ENCODE assay signal across 8 cellular contexts in genomic region chr19:47107201-47107952, GRCh38. TPM values are rescaled to one million over a fixed set of nuclear protein-coding genes. Genes with fewer than 3 reads are reported as not detected.
DNase-seq lines count a peak whose midpoint lies in the region; ATAC-seq and TF ChIP-seq lines count a peak whose summit lies in the region.

No MANE protein-coding gene starts in this region.

- H3K27ac ChIP-seq in spleen = peak overlapping the region; percentile 18 to 100 (median 100)

- TF ChIP-seq POLR2A in spleen (IDR thresholded peaks at IDR 0.05) = no peak

- no peaks in the 10 kb centered on the region for H3K27me3 Mint-ChIP-seq in activated T-helper 1 cell treated with anti-CD3 and anti-CD28 coated beads, Interleukin-12 subunit alpha, Interleukin-12 subunit beta, Interleukin-2, Interleukin-4 antibody, amounts not matched to agents 30 ng/mL and 10 ng/mL and 1 ng/mL, durations not matched to agents 14 hours and 24 hours and 36 hours (ENCODE audit: insufficient read depth)
- H3K27me3 Mint-ChIP-seq in glutamatergic neuron (ENCODE audit: unreplicated experiment) = peaks cover 16% of the 10 kb centered on the region

- H3K27me3 ChIP-seq in spleen (replicated peaks in 1 of 7) = no peaks in the 10 kb centered on the region

- peak; percentile 54 for DNase-seq in activated CD4-positive, alpha-beta T cell treated with anti-CD3 and anti-CD28 coated beads for 48 hours
- no peak for DNase-seq in activated CD4-positive, alpha-beta T cell treated with anti-CD3 and anti-CD28 coated beads, Interleukin-2, amount 50 U/mL, for 4 hours
- DNase-seq in activated T-helper 1 cell treated with anti-CD3 and anti-CD28 coated beads, Interleukin-12 subunit alpha, Interleukin-12 subunit beta, Interleukin-2, Interleukin-4 antibody, amounts not matched to agents 30 ng/mL and 10 ng/mL and 1 ng/mL, durations not matched to agents 14 hours and 24 hours and 36 hours (ENCODE audit: low spot score) = peak; percentile 52
- DNase-seq in glutamatergic neuron (no peak), spleen (peak; percentile 27), germinal center (ENCODE audit: low spot score) (no peak)

- H3K4me3 ChIP-seq in spleen = peak overlapping the region in 1 of 8 donors; percentile 14

- ATAC-seq in HG02973 (IDR thresholded peaks at IDR 0.05; ENCODE audit: unreplicated experiment) = no peak
- no peak for ATAC-seq in HG02938 (IDR thresholded peaks at IDR 0.05; ENCODE audit: unreplicated experiment)

- peaks cover 64% of the 10 kb centered on the region for H3K4me1 Mint-ChIP-seq in activated T-helper 1 cell treated with anti-CD3 and anti-CD28 coated beads, Interleukin-12 subunit alpha, Interleukin-12 subunit beta, Interleukin-2, Interleukin-4 antibody, amounts not matched to agents 30 ng/mL and 10 ng/mL and 1 ng/mL, durations not matched to agents 14 hours and 24 hours and 36 hours (ENCODE audit: low read depth)
- H3K4me1 Mint-ChIP-seq in glutamatergic neuron (ENCODE audit: low read depth, unreplicated experiment) = peaks cover 47% of the 10 kb centered on the region

- H3K9me3 Mint-ChIP-seq in activated T-helper 1 cell treated with anti-CD3 and anti-CD28 coated beads, Interleukin-12 subunit alpha, Interleukin-12 subunit beta, Interleukin-2, Interleukin-4 antibody, amounts not matched to agents 30 ng/mL and 10 ng/mL and 1 ng/mL, durations not matched to agents 14 hours and 24 hours and 36 hours = no peaks in the 10 kb centered on the region
- H3K9me3 Mint-ChIP-seq in glutamatergic neuron (ENCODE audit: unreplicated experiment) = peaks cover 18% of the 10 kb centered on the region

- TF ChIP-seq CTCF in glutamatergic neuron (IDR thresholded peaks at IDR 0.05; ENCODE audit: partially characterized antibody, unreplicated experiment) (no peak), spleen (IDR thresholded peaks at IDR 0.05 in 8 of 11, conservative IDR thresholded peaks at IDR 0.05 in 3 of 11) (no peak)

- 33 to 43% (median 37%) methylated on average over 9 of the region's 9 CpGs for WGBS in spleen, 5 donors

- peak overlapping the region; percentile 99 for H3K27ac Mint-ChIP-seq in activated T-helper 1 cell treated with anti-CD3 and anti-CD28 coated beads, Interleukin-12 subunit alpha, Interleukin-12 subunit beta, Interleukin-2, Interleukin-4 antibody, amounts not matched to agents 30 ng/mL and 10 ng/mL and 1 ng/mL, durations not matched to agents 14 hours and 24 hours and 36 hours
- no peak overlapping the region for H3K27ac Mint-ChIP-seq in glutamatergic neuron (ENCODE audit: unreplicated experiment)

- peaks cover 41 to 85% (median 57%) of the 10 kb centered on the region in 6 donors for H3K4me1 ChIP-seq in spleen

- no peaks in the 10 kb centered on the region for H3K9me3 ChIP-seq in spleen

- peaks cover 0 to 34% (median 0%) of the 10 kb centered on the region in 6 donors for H3K36me3 ChIP-seq in spleen

- H3K36me3 Mint-ChIP-seq in activated T-helper 1 cell treated with anti-CD3 and anti-CD28 coated beads, Interleukin-12 subunit alpha, Interleukin-12 subunit beta, Interleukin-2, Interleukin-4 antibody, amounts not matched to agents 30 ng/mL and 10 ng/mL and 1 ng/mL, durations not matched to agents 14 hours and 24 hours and 36 hours (ENCODE audit: low read depth) = peaks cover 39% of the 10 kb centered on the region
- H3K36me3 Mint-ChIP-seq in glutamatergic neuron (ENCODE audit: unreplicated experiment) = peaks cover 10% of the 10 kb centered on the region

- intact Hi-C loops in activated T-helper 1 cell treated with anti-CD3 and anti-CD28 coated beads, Interleukin-12 subunit alpha, Interleukin-12 subunit beta, Interleukin-2, Interleukin-4 antibody, amounts not matched to agents 30 ng/mL and 10 ng/mL and 1 ng/mL, durations not matched to agents 14 hours and 24 hours and 36 hours (cut with micrococcal nuclease) = loop anchor here (1.0 kb wide), 2 partner anchors 13 to 28 kb away; no protein-coding TSS in a partner anchor
- intact Hi-C loops in spleen (cut with DNase I; ENCODE audit: low total_unique reads) = no loop called here

- peak overlapping the region; percentile 92 for H3K4me3 Mint-ChIP-seq in activated T-helper 1 cell treated with anti-CD3 and anti-CD28 coated beads, Interleukin-12 subunit alpha, Interleukin-12 subunit beta, Interleukin-2, Interleukin-4 antibody, amounts not matched to agents 30 ng/mL and 10 ng/mL and 1 ng/mL, durations not matched to agents 14 hours and 24 hours and 36 hours
- peak overlapping the region; percentile 96 for H3K4me3 Mint-ChIP-seq in glutamatergic neuron (ENCODE audit: unreplicated experiment)

RNA-seq across cellular contexts. Expression of gene ZC3H4, which starts 6.2 kb away (rescaled TPM):
- total RNA-seq in activated T-helper 1 cell treated with anti-CD3 and anti-CD28 coated beads, Interleukin-12 subunit alpha, Interleukin-12 subunit beta, Interleukin-2, Interleukin-4 antibody, amounts not matched to agents 30 ng/mL and 10 ng/mL and 1 ng/mL, durations not matched to agents 14 hours and 24 hours and 36 hours = 111 and 114 TPM in 2 replicates
- total RNA-seq in glutamatergic neuron (ENCODE audit: unreplicated experiment) (50.3 TPM), spleen (10 to 100 TPM; 26.8 to 68.7 (median 44.1) TPM)
- polyA plus RNA-seq in spleen = 10 to 100 TPM in 1 of 3 donors, 1 to 10 TPM in 2; 6.0 to 14.2 (median 7.5) TPM

RNA-seq across cellular contexts. Expression of gene SAE1, which starts 23.3 kb away (rescaled TPM):
- 141 and 142 TPM in 2 replicates for total RNA-seq in activated T-helper 1 cell treated with anti-CD3 and anti-CD28 coated beads, Interleukin-12 subunit alpha, Interleukin-12 subunit beta, Interleukin-2, Interleukin-4 antibody, amounts not matched to agents 30 ng/mL and 10 ng/mL and 1 ng/mL, durations not matched to agents 14 hours and 24 hours and 36 hours
- total RNA-seq in glutamatergic neuron (ENCODE audit: unreplicated experiment) = 79.9 TPM
- 10 to 100 TPM; 42.7 to 72.4 (median 59.5) TPM for total RNA-seq in spleen
- polyA plus RNA-seq in spleen = 10 to 100 TPM; 28.1 to 53.3 (median 43.9) TPM

RNA-seq across cellular contexts. Expression of gene TMEM160, which starts 59.0 kb away (rescaled TPM):
- 51.0 and 52.1 TPM in 2 replicates for total RNA-seq in activated T-helper 1 cell treated with anti-CD3 and anti-CD28 coated beads, Interleukin-12 subunit alpha, Interleukin-12 subunit beta, Interleukin-2, Interleukin-4 antibody, amounts not matched to agents 30 ng/mL and 10 ng/mL and 1 ng/mL, durations not matched to agents 14 hours and 24 hours and 36 hours
- total RNA-seq in glutamatergic neuron (ENCODE audit: unreplicated experiment) = 31.0 TPM
- 10 to 100 TPM; 23.6 to 31.0 (median 26.3) TPM for total RNA-seq in spleen
- 10 to 100 TPM in 2 of 3 donors, 1 to 10 TPM in 1; 7.4 to 20.5 (median 10.1) TPM for polyA plus RNA-seq in spleen

Comparison
In these comparisons a context has a peak if more than half of its experiments do, and no peak if none do; other contexts are left out.
1. DNase-seq: peak in activated CD4-positive, alpha-beta T cell treated with anti-CD3 and anti-CD28 coated beads for 48 hours (single experiment), activated T-helper 1 cell treated with anti-CD3 and anti-CD28 coated beads, Interleukin-12 subunit alpha, Interleukin-12 subunit beta, Interleukin-2, Interleukin-4 antibody, amounts not matched to agents 30 ng/mL and 10 ng/mL and 1 ng/mL, durations not matched to agents 14 hours and 24 hours and 36 hours (single experiment) and spleen (single experiment); none in activated CD4-positive, alpha-beta T cell treated with anti-CD3 and anti-CD28 coated beads, Interleukin-2, amount 50 U/mL, for 4 hours (0 of 2), glutamatergic neuron (single experiment) and germinal center (single experiment).